ENCODE assay signal across 11 cellular contexts in the genomic region with DNA sequence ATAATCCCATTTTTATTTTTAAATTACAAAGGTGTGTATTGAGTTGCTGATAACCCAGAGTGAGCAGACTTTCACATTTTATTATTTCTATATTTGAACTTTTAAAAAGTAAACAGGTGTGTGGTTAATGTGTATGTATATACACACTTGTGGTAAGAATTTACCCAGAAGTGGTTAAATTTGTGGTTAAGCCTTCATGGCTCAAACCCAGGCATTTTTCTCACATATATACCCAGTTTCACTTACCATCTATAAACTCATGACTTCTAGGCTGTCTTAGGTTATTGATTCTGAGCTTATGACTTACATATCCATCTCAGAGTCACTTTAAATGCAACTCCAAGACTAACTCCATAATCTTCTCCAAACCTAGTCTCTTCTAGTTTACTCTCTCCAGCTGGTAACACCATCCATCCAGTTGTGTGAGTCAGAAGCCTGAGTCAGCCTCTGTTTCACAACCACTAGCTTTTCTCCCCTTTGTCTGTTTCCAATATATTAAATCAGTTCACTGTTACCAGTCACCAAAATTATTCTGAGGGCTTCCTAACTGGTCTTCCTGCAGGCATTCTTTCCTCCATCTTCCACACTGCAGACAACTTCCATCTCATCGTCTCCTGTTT. TPM values are rescaled to one million over a fixed set of nuclear protein-coding genes. Genes with fewer than 3 reads are reported as not detected.
DNase-seq lines count a peak whose midpoint lies in the region; ATAC-seq and TF ChIP-seq lines count a peak whose summit lies in the region.
"Had no signal": no experiment of that assay in that cellular context is flagged by ENCODE, and none has a peak within 500 bp of the region (broad histone marks: within the 10 kb centered on the region; RNA-seq: fewer than 3 reads in every experiment).

No MANE protein-coding gene starts in this region.

- peaks cover 8% of the 10 kb centered on the region for H3K4me1 Mint-ChIP-seq in nephron progenitor cell
- H3K4me1 Mint-ChIP-seq in natural killer cell treated with Interleukin-12 subunit alpha and Interleukin-12 subunit beta and Interleukin-15 and Interleukin-18, amount 100 ng/mL, for 72 hours (ENCODE audit: low read depth in 2 of 2), result peaks cover 13 to 16% of the 10 kb centered on the region in 2 donors

- peaks cover 34% of the 10 kb centered on the region for H3K36me3 ChIP-seq in adipocyte (ENCODE audit: control insufficient read depth, insufficient read depth, low read length, severe bottlenecking)

- peaks cover 55% of the 10 kb centered on the region for H3K36me3 Mint-ChIP-seq in nephron progenitor cell (ENCODE audit: low read depth)
- peaks cover 30% of the 10 kb centered on the region for H3K36me3 Mint-ChIP-seq in natural killer cell treated with Interleukin-12 subunit alpha and Interleukin-12 subunit beta and Interleukin-15 and Interleukin-18, amount 100 ng/mL, for 72 hours

- TF ChIP-seq CTCF in nephron progenitor cell (IDR thresholded peaks at IDR 0.05), result no peak

- peak overlapping the region; percentile 3 for H3K27ac Mint-ChIP-seq in nephron progenitor cell
- no peak overlapping the region for H3K27ac Mint-ChIP-seq in natural killer cell treated with Interleukin-12 subunit alpha and Interleukin-12 subunit beta and Interleukin-15 and Interleukin-18, amount 100 ng/mL, for 72 hours
- H3K27ac Mint-ChIP-seq: activated T-cell treated with anti-CD3 and anti-CD28 coated beads, Interleukin-2, amount 50 U/mL, for 72 hours had no signal

- H3K4me3 ChIP-seq in adipocyte (ENCODE audit: low read length), result no peak overlapping the region
- H3K4me3 ChIP-seq: K562 had no signal

- H3K4me3 Mint-ChIP-seq in nephron progenitor cell, result no peak overlapping the region
- H3K4me3 Mint-ChIP-seq in natural killer cell treated with Interleukin-12 subunit alpha and Interleukin-12 subunit beta and Interleukin-15 and Interleukin-18, amount 100 ng/mL, for 72 hours, result no peak overlapping the region
- H3K4me3 Mint-ChIP-seq: activated T-cell treated with anti-CD3 and anti-CD28 coated beads, Interleukin-2, amount 50 U/mL, for 72 hours; natural killer cell had no signal

- H3K27me3 ChIP-seq in adipocyte (replicated peaks; ENCODE audit: control insufficient read depth, insufficient read depth, low read length), result no peaks in the 10 kb centered on the region

- peak; percentile 90 for ATAC-seq in GM18909 (IDR thresholded peaks at IDR 0.05; ENCODE audit: poor library complexity, unreplicated experiment)
- peak; percentile 63 for ATAC-seq in HG03064 (IDR thresholded peaks at IDR 0.05; ENCODE audit: low read depth, unreplicated experiment)
- ATAC-seq in natural killer cell treated with Interleukin-12 subunit alpha and Interleukin-12 subunit beta and Interleukin-15 and Interleukin-18, amount 100 ng/mL, for 72 hours, result no peak
- ATAC-seq: activated T-cell treated with anti-CD3 and anti-CD28 coated beads, Interleukin-2, amount 50 U/mL, for 72 hours; K562; natural killer cell had no signal

- peaks cover 20% of the 10 kb centered on the region for H3K4me1 ChIP-seq in adipocyte (ENCODE audit: control insufficient read depth, insufficient read depth, low read length)

- no peaks in the 10 kb centered on the region for H3K9me3 ChIP-seq in adipocyte (ENCODE audit: control insufficient read depth, low read length)

- H3K27me3 Mint-ChIP-seq in nephron progenitor cell (ENCODE audit: low read depth, poor library complexity), result no peaks in the 10 kb centered on the region
- no peaks in the 10 kb centered on the region for H3K27me3 Mint-ChIP-seq in natural killer cell treated with Interleukin-12 subunit alpha and Interleukin-12 subunit beta and Interleukin-15 and Interleukin-18, amount 100 ng/mL, for 72 hours

- H3K9ac ChIP-seq in adipocyte (ENCODE audit: low read length), result no peak overlapping the region

- DNase-seq in adipocyte (ENCODE audit: low read depth) (peak; percentile 84), nephron progenitor cell (no peak), T-helper 1 cell (no peak), T-helper 9 cell (no peak)
- DNase-seq in natural killer cell treated with Interleukin-12 subunit alpha and Interleukin-12 subunit beta and Interleukin-15 and Interleukin-18, amount 100 ng/mL, for 72 hours (ENCODE audit: low spot score), result no peak
- DNase-seq in stimulated activated CD4-positive, alpha-beta T cell treated with anti-CD3 and anti-CD28 coated beads, Interleukin-2, amount 100 ng/mL, for 48 hours, result no peak
- DNase-seq: activated T-cell treated with anti-CD3 and anti-CD28 coated beads, Interleukin-2, amount 50 U/mL, for 72 hours; natural killer cell had no signal

- H3K9me3 Mint-ChIP-seq in nephron progenitor cell, result no peaks in the 10 kb centered on the region
- H3K9me3 Mint-ChIP-seq in natural killer cell treated with Interleukin-12 subunit alpha and Interleukin-12 subunit beta and Interleukin-15 and Interleukin-18, amount 100 ng/mL, for 72 hours, result no peaks in the 10 kb centered on the region
- H3K9me3 Mint-ChIP-seq: activated T-cell treated with anti-CD3 and anti-CD28 coated beads, Interleukin-2, amount 50 U/mL, for 72 hours; natural killer cell had no signal

RNA-seq across cellular contexts. Expression of a gene that starts 20.2 kb away (rescaled TPM):
- under 1 TPM; 0.12 to 0.17 TPM for total RNA-seq in natural killer cell treated with Interleukin-12 subunit alpha and Interleukin-12 subunit beta and Interleukin-15 and Interleukin-18, amount 100 ng/mL, for 72 hours
- total RNA-seq: K562 had no signal

RNA-seq across cellular contexts. Expression of a gene that starts 36.7 kb away (rescaled TPM):
- 10 to 100 TPM; 23.7 to 33.3 TPM for total RNA-seq in natural killer cell treated with Interleukin-12 subunit alpha and Interleukin-12 subunit beta and Interleukin-15 and Interleukin-18, amount 100 ng/mL, for 72 hours

Comparison
In these comparisons a context has a peak if more than half of its experiments do, and no peak if none do; other contexts are left out.
1. ATAC-seq: peak in GM18909 (single experiment) and HG03064 (single experiment); none in natural killer cell treated with Interleukin-12 subunit alpha and Interleukin-12 subunit beta and Interleukin-15 and Interleukin-18, amount 100 ng/mL, for 72 hours (0 of 2).